In genomic region chr2:10305715-10306114, GRCh38 we compare ENCODE assay signal across 9 cellular contexts. TPM values are rescaled to one million over a fixed set of nuclear protein-coding genes. Genes with fewer than 3 reads are reported as not detected.
DNase-seq lines count a peak whose midpoint lies in the region; ATAC-seq and TF ChIP-seq lines count a peak whose summit lies in the region.
"Had no signal": no experiment of that assay in that cellular context is flagged by ENCODE, and none has a peak within 500 bp of the region (broad histone marks: within the 10 kb centered on the region; RNA-seq: fewer than 3 reads in every experiment).

No MANE protein-coding gene starts in this region.

- H3K27me3 Mint-ChIP-seq in WTC11 (ENCODE audit: low read depth): peaks cover 54% of the 10 kb centered on the region

- 0 out of 2 replicates have a peak, but pooled peaks cover 4% of the 10 kb centered on the region for H3K4me1 ChIP-seq in HEK293 (ENCODE audit: control insufficient read depth, insufficient read depth, low read length)
- H3K4me1 ChIP-seq in sigmoid colon: peaks cover 0 to 44% (median 27%) of the 10 kb centered on the region in 4 donors
- peaks cover 19% of the 10 kb centered on the region for H3K4me1 ChIP-seq in smooth muscle cell (ENCODE audit: low read depth)

- H4K20me1 ChIP-seq in smooth muscle cell (ENCODE audit: low read depth): peaks cover 26% of the 10 kb centered on the region

- no peaks in the 10 kb centered on the region for H3K36me3 ChIP-seq in HEK293 (ENCODE audit: control insufficient read depth in 2 of 2, insufficient read depth in 1 of 2, low read length in 2 of 2)
- no peaks in the 10 kb centered on the region for H3K36me3 ChIP-seq in sigmoid colon
- H3K36me3 ChIP-seq in smooth muscle cell (ENCODE audit: low read depth): no peaks in the 10 kb centered on the region

- WGBS in sigmoid colon, 2 donors: 68 to 73% methylated on average over 10 of the region's 10 CpGs
- WGBS in smooth muscle cell (ENCODE audit: low lambda C conversion rate): 73% methylated on average over 10 of the region's 10 CpGs

- no peak overlapping the region for H3K9ac ChIP-seq in smooth muscle cell (ENCODE audit: low read depth)

- no peaks in the 10 kb centered on the region for H3K9me3 ChIP-seq in HEK293 (ENCODE audit: control insufficient read depth, insufficient read depth, low read depth, low read length)
- H3K9me3 ChIP-seq in sigmoid colon: no peaks in the 10 kb centered on the region
- H3K9me3 ChIP-seq in smooth muscle cell (replicated peaks; ENCODE audit: low read depth): no peaks in the 10 kb centered on the region

- no peaks in the 10 kb centered on the region for H3K36me3 Mint-ChIP-seq in WTC11

- intact Hi-C loops in sigmoid colon (cut with DNase I): no loop called here

- H3F3A ChIP-seq in smooth muscle cell (ENCODE audit: low read depth): no peaks in the 10 kb centered on the region

- POLR2A ChIA-PET in HEK293 (lab: Yijun Ruan, JAX): no interaction called here
- POLR2A ChIA-PET in WTC11 (lab: Charles Lee): no interaction called here

- no peak overlapping the region for H3K27ac ChIP-seq in HEK293 (ENCODE audit: extremely low read depth, low read depth, low read length)
- H3K27ac ChIP-seq in sigmoid colon: no peak overlapping the region
- H3K27ac ChIP-seq in smooth muscle cell (ENCODE audit: low read depth): no peak overlapping the region

- peaks cover 22% of the 10 kb centered on the region for H3K4me1 Mint-ChIP-seq in WTC11

- H2AFZ ChIP-seq in smooth muscle cell (ENCODE audit: low read depth): no peak overlapping the region

- no peak overlapping the region for H3K4me3 ChIP-seq in HEK293 (ENCODE audit: low read depth, low read length)
- no peak overlapping the region for H3K4me3 ChIP-seq in sigmoid colon
- no peak overlapping the region for H3K4me3 ChIP-seq in smooth muscle cell

- TF ChIP-seq CTCF in HEK293 (tag by site-specific recombination; IDR thresholded peaks at IDR 0.05) (no peak), WTC11 (IDR thresholded peaks at IDR 0.05) (no peak), sigmoid colon (IDR thresholded peaks at IDR 0.05) (no peak), smooth muscle cell (IDR thresholded peaks at IDR 0.05; ENCODE audit: borderline replicate concordance, insufficient read depth, poor library complexity, severe bottlenecking) (no peak)

- ATAC-seq in WTC11 (peak; percentile 5; the same call in 1 of the 2 replicates), HG03025 (IDR thresholded peaks at IDR 0.05; ENCODE audit: low FRiP score, unreplicated experiment) (no peak), GM21367 (IDR thresholded peaks at IDR 0.05; ENCODE audit: unreplicated experiment) (no peak)

- no peaks in the 10 kb centered on the region for H3K9me3 Mint-ChIP-seq in WTC11

- no peak overlapping the region for H3K27ac Mint-ChIP-seq in WTC11

- TF ChIP-seq EP300 in sigmoid colon (IDR thresholded peaks at IDR 0.05): no peak

- H3K79me2 ChIP-seq in smooth muscle cell (ENCODE audit: low read depth): peaks cover 7% of the 10 kb centered on the region

- CTCF ChIA-PET in HEK293 (lab: Yijun Ruan, JAX): interaction anchor here (0.7 to 0.9 kb wide), 3 partner anchors 12 to 142 kb away, joined by 3 read pairs; no protein-coding TSS in a partner anchor
- CTCF ChIA-PET in WTC11 (lab: Charles Lee): interaction anchor here (0.6 to 6.7 kb wide), 13 partner anchors 12 to 181 kb away, joined by 3 to 100 read pairs (median 5); no protein-coding TSS in a partner anchor

- H3K27me3 ChIP-seq in sigmoid colon: no peaks in the 10 kb centered on the region
- H3K27me3 ChIP-seq in smooth muscle cell (ENCODE audit: low read depth): peaks cover 6% of the 10 kb centered on the region

- H3K4me3 Mint-ChIP-seq in WTC11: 0 out of 2 replicates have a peak overlapping the region, but pooled peaks have one; percentile 22

- DNase-seq in WTC11 (ENCODE audit: low spot score) (peak; percentile 55), sigmoid colon (no peak), smooth muscle cell (lab: John Stamatoyannopoulos, UW; ENCODE audit: unreplicated experiment) (no peak)
- DNase-seq in effector CD8-positive, alpha-beta T cell (lab: John Stamatoyannopoulos, UW): peak; percentile 17
- peak; percentile 46 to 50 for DNase-seq in stimulated activated CD4-positive, alpha-beta T cell treated with anti-CD3 and anti-CD28 coated beads, Interleukin-2, amount 100 ng/mL, for 24 hours
- DNase-seq: NCI-H510A treated with DMSO at 0.1 percent for 48 hours had no signal

- H3K4me2 ChIP-seq in smooth muscle cell: no peak overlapping the region

- no peak for TF ChIP-seq POLR2A in sigmoid colon (IDR thresholded peaks at IDR 0.05)

TF ChIP-seq in HEK293, 187 proteins besides CTCF, POLR2A, EP300 and RAD21:
- TF ChIP-seq ZNF280D (tag by site-specific recombination; IDR thresholded peaks at IDR 0.05): no peak
- 0 out of 2 replicates have a peak, but pooled peaks have one; percentile 18 for TF ChIP-seq ZBTB8A (tag by site-specific recombination; IDR thresholded peaks at IDR 0.05)
- no peak for TF ChIP-seq ZNF214 (tag by site-specific recombination; IDR thresholded peaks at IDR 0.05; ENCODE audit: borderline replicate concordance)
- TF ChIP-seq SCRT2 (tag by site-specific recombination; IDR thresholded peaks at IDR 0.05): 0 out of 2 replicates have a peak, but pooled peaks have one; percentile 12
- no peak for TF ChIP-seq ZNF768 (tag by site-specific recombination; IDR thresholded peaks at IDR 0.05)
- no peak for TF ChIP-seq ZNF292 (tag by site-specific recombination; IDR thresholded peaks at IDR 0.05; ENCODE audit: borderline replicate concordance, low read depth)
- no peak for TF ChIP-seq ZSCAN30 (tag by site-specific recombination; IDR thresholded peaks at IDR 0.05)

TF ChIP-seq in WTC11, 78 proteins besides CTCF, POLR2A, EP300 and RAD21:
- TF ChIP-seq ZSCAN18 (CRISPR knock-in tag; IDR thresholded peaks at IDR 0.05): no peak
- no peak for TF ChIP-seq CREM (CRISPR knock-in tag; IDR thresholded peaks at IDR 0.05)
- TF ChIP-seq IRF1 (CRISPR knock-in tag; IDR thresholded peaks at IDR 0.05): no peak
- no peak for TF ChIP-seq FOXJ3 (CRISPR knock-in tag; IDR thresholded peaks at IDR 0.05; ENCODE audit: borderline replicate concordance)
- TF ChIP-seq ZNF121 (CRISPR knock-in tag; IDR thresholded peaks at IDR 0.05): no peak
- TF ChIP-seq SP1 (CRISPR knock-in tag; conservative IDR thresholded peaks at IDR 0.05): no peak
- no peak for TF ChIP-seq FOXK1 (CRISPR knock-in tag; IDR thresholded peaks at IDR 0.05)
- TF ChIP-seq CDX4 (CRISPR knock-in tag; IDR thresholded peaks at IDR 0.05; ENCODE audit: borderline replicate concordance): no peak
- no peak for TF ChIP-seq RORB (CRISPR knock-in tag; IDR thresholded peaks at IDR 0.05)

RNA-seq across cellular contexts. Expression of gene HPCAL1, which starts 3.0 kb away (rescaled TPM):
- 10.5 to 12.4 TPM (median 11.8 TPM) in 3 replicates for total RNA-seq in WTC11 (2021)
- total RNA-seq in sigmoid colon: 10 to 100 TPM; 27.7 to 46.0 (median 34.2) TPM
- polyA plus RNA-seq in sigmoid colon: 100 to 1,000 TPM in 2 of 3 donors, 10 to 100 TPM in 1; 67.9 to 115 (median 110) TPM
- 7.0 and 11.7 TPM in 2 replicates for total RNA-seq in smooth muscle cell
- 15.8 and 18.6 TPM in 2 replicates for polyA plus RNA-seq in smooth muscle cell

Comparison
In these comparisons a context has a peak if more than half of its experiments do, and no peak if none do; other contexts are left out.
1. DNase-seq: peak in WTC11 (single experiment), effector CD8-positive, alpha-beta T cell (single experiment) and stimulated activated CD4-positive, alpha-beta T cell treated with anti-CD3 and anti-CD28 coated beads, Interleukin-2, amount 100 ng/mL, for 24 hours (2 of 2); none in sigmoid colon (single experiment) and smooth muscle cell (single experiment).